In genomic region chr5:57166250-57166649, GRCh38 we compare ENCODE assay signal across 15 cellular contexts. TPM values are rescaled to one million over a fixed set of nuclear protein-coding genes. Genes with fewer than 3 reads are reported as not detected.
DNase-seq lines count a peak whose midpoint lies in the region; ATAC-seq and TF ChIP-seq lines count a peak whose summit lies in the region.
"Had no signal": no experiment of that assay in that cellular context is flagged by ENCODE, and none has a peak within 500 bp of the region (broad histone marks: within the 10 kb centered on the region; RNA-seq: fewer than 3 reads in every experiment).

No MANE protein-coding gene starts in this region.

- no peaks in the 10 kb centered on the region for H3K9me3 Mint-ChIP-seq in endothelial cell (ENCODE audit: unreplicated experiment)
- H3K9me3 Mint-ChIP-seq: CD4-positive, alpha-beta memory T cell; type B pancreatic cell had no signal

- no peaks in the 10 kb centered on the region for H3K27me3 Mint-ChIP-seq in endothelial cell (ENCODE audit: unreplicated experiment)
- H3K27me3 Mint-ChIP-seq: CD4-positive, alpha-beta memory T cell; type B pancreatic cell had no signal

- 60 to 72% methylated on average over 2 of the region's 2 CpGs for WGBS in thyroid gland, 2 donors

- intact Hi-C loops in thyroid gland (cut with DNase I) (loop anchor here (5.0 kb wide), 1 partner anchor 46 kb away; no protein-coding TSS in a partner anchor), tibial artery (cut with DNase I; ENCODE audit: low total_unique reads) (no loop called here)

- no peak for TF ChIP-seq POLR2A in thyroid gland (IDR thresholded peaks at IDR 0.05)

- no peaks in the 10 kb centered on the region for H3K27me3 ChIP-seq in WERI-Rb-1 (ENCODE audit: insufficient read depth, low read depth, severe bottlenecking)
- no peaks in the 10 kb centered on the region for H3K27me3 ChIP-seq in thyroid gland
- no peaks in the 10 kb centered on the region for H3K27me3 ChIP-seq in tibial artery

- DNase-seq in NOMO-1 treated with DMSO at 0.1 percent for 48 hours (lab: John Stamatoyannopoulos, UW; ENCODE audit: unreplicated experiment) = peak; percentile 72
- DNase-seq in kidney tubule cell (ENCODE audit: low spot score) = peak; percentile 54
- DNase-seq in WERI-Rb-1 = no peak
- DNase-seq in endothelial cell (ENCODE audit: low spot score) = no peak
- no peak for DNase-seq in thyroid gland
- DNase-seq in tibial artery = no peak
- DNase-seq: anterior cingulate cortex; CD4-positive, alpha-beta memory T cell; NCI-H1694 treated with DMSO at 0.1 percent for 48 hours; PC-9; right cardiac atrium; T1000 had no signal

- H3K4me1 ChIP-seq in thyroid gland = no peaks in the 10 kb centered on the region
- no peaks in the 10 kb centered on the region for H3K4me1 ChIP-seq in tibial artery

- no peaks in the 10 kb centered on the region for H3K36me3 Mint-ChIP-seq in endothelial cell (ENCODE audit: low read depth, unreplicated experiment)
- H3K36me3 Mint-ChIP-seq: CD4-positive, alpha-beta memory T cell; type B pancreatic cell had no signal

- H3K36me3 ChIP-seq in WERI-Rb-1 (no peaks in the 10 kb centered on the region), thyroid gland (no peaks in the 10 kb centered on the region), tibial artery (no peaks in the 10 kb centered on the region)

- no peak overlapping the region for H3K4me3 Mint-ChIP-seq in endothelial cell (ENCODE audit: unreplicated experiment)
- H3K4me3 Mint-ChIP-seq: CD4-positive, alpha-beta memory T cell; type B pancreatic cell had no signal

- ATAC-seq in GM18511 (IDR thresholded peaks at IDR 0.05; ENCODE audit: unreplicated experiment) (peak; percentile 65), HG02798 (IDR thresholded peaks at IDR 0.05; ENCODE audit: poor library complexity, unreplicated experiment) (peak; percentile 41)
- ATAC-seq: right cardiac atrium had no signal

- H3K27ac Mint-ChIP-seq in endothelial cell (ENCODE audit: unreplicated experiment) = no peak overlapping the region
- H3K27ac Mint-ChIP-seq: CD4-positive, alpha-beta memory T cell; type B pancreatic cell had no signal

- H3K27ac ChIP-seq in WERI-Rb-1 = no peak overlapping the region
- H3K27ac ChIP-seq in thyroid gland = no peak overlapping the region
- no peak overlapping the region for H3K27ac ChIP-seq in tibial artery
- H3K27ac ChIP-seq: PC-9 had no signal

- H3K4me3 ChIP-seq in WERI-Rb-1 (ENCODE audit: low read depth, low read length) = no peak overlapping the region
- no peak overlapping the region for H3K4me3 ChIP-seq in thyroid gland (replicated peaks in 1 of 3)
- no peak overlapping the region for H3K4me3 ChIP-seq in tibial artery
- H3K4me3 ChIP-seq: PC-9 had no signal

- TF ChIP-seq CTCF in WERI-Rb-1 (IDR thresholded peaks at IDR 0.05; ENCODE audit: low read depth, low read length) (no peak), endothelial cell (IDR thresholded peaks at IDR 0.05; ENCODE audit: unreplicated experiment) (no peak), thyroid gland (IDR thresholded peaks at IDR 0.05) (no peak), tibial artery (IDR thresholded peaks at IDR 0.05) (no peak)

- no peaks in the 10 kb centered on the region for H3K4me1 Mint-ChIP-seq in endothelial cell (ENCODE audit: unreplicated experiment)

- no peaks in the 10 kb centered on the region for H3K9me3 ChIP-seq in WERI-Rb-1 (ENCODE audit: severe bottlenecking)
- no peaks in the 10 kb centered on the region for H3K9me3 ChIP-seq in thyroid gland
- H3K9me3 ChIP-seq in tibial artery = no peaks in the 10 kb centered on the region

RNA-seq across cellular contexts. Expression of gene GPBP1, which starts 7.6 kb away (rescaled TPM):
- total RNA-seq in endothelial cell (ENCODE audit: unreplicated experiment) = 68.9 TPM
- total RNA-seq in thyroid gland = 100 to 1,000 TPM in 2 of 4 donors, 10 to 100 TPM in 2; 89.4 to 109 (median 99.4) TPM

Comparison
In these comparisons a context has a peak if more than half of its experiments do, and no peak if none do; other contexts are left out.
1. DNase-seq: peak in NOMO-1 treated with DMSO at 0.1 percent for 48 hours (single experiment) and kidney tubule cell (single experiment); none in WERI-Rb-1 (single experiment), endothelial cell (single experiment), thyroid gland (0 of 2) and tibial artery (0 of 2).